1 cellular context compared by ENCODE assay signal in the genomic region with DNA sequence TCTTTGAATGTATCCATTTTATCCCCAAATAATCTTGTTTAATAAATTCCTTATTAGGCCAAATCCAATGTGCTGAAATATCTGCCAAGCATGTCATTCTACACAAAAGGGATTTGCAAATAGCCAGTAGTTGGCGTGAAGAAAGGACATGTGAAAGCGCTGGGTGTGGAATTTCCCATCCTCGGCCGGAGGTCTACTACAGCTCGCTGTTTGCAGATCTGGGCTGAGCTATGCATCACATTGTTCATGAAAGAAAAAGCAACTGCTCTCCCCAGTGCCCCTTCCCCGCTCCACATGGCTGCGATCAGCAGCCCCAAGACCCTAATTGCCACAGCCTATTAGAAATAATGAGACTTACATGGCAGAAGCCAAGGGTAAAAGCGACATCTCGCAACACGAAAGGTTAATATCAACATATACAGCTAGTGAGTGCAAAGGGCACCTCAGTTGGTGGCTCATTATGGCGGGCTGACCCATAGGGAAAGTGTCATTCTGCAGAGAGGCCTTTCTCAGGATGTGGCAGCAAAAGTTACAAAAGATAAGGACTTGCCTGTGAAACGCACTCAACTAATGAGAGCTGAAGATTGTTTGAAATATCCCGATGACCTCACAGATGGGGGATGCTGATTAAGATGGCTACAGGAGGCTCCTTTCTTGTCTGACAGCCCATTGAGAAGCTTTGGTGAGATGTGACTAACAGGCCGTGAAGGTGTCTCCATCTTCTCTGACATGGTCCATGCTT.
TF ChIP-seq lines count a peak whose summit lies in the region.

No MANE protein-coding gene starts in this region.

TF ChIP-seq in GM23338, 12 proteins besides CTCF, POLR2A, EP300 and RAD21:
- no peak for TF ChIP-seq JUNB (IDR thresholded peaks at IDR 0.05; ENCODE audit: unreplicated experiment)
- no peak for TF ChIP-seq CREB1 (CRISPR knock-in tag; IDR thresholded peaks at IDR 0.05; ENCODE audit: low read depth)
- no peak for TF ChIP-seq STAT1 (IDR thresholded peaks at IDR 0.05; ENCODE audit: unreplicated experiment)
- TF ChIP-seq, protein P1, sequence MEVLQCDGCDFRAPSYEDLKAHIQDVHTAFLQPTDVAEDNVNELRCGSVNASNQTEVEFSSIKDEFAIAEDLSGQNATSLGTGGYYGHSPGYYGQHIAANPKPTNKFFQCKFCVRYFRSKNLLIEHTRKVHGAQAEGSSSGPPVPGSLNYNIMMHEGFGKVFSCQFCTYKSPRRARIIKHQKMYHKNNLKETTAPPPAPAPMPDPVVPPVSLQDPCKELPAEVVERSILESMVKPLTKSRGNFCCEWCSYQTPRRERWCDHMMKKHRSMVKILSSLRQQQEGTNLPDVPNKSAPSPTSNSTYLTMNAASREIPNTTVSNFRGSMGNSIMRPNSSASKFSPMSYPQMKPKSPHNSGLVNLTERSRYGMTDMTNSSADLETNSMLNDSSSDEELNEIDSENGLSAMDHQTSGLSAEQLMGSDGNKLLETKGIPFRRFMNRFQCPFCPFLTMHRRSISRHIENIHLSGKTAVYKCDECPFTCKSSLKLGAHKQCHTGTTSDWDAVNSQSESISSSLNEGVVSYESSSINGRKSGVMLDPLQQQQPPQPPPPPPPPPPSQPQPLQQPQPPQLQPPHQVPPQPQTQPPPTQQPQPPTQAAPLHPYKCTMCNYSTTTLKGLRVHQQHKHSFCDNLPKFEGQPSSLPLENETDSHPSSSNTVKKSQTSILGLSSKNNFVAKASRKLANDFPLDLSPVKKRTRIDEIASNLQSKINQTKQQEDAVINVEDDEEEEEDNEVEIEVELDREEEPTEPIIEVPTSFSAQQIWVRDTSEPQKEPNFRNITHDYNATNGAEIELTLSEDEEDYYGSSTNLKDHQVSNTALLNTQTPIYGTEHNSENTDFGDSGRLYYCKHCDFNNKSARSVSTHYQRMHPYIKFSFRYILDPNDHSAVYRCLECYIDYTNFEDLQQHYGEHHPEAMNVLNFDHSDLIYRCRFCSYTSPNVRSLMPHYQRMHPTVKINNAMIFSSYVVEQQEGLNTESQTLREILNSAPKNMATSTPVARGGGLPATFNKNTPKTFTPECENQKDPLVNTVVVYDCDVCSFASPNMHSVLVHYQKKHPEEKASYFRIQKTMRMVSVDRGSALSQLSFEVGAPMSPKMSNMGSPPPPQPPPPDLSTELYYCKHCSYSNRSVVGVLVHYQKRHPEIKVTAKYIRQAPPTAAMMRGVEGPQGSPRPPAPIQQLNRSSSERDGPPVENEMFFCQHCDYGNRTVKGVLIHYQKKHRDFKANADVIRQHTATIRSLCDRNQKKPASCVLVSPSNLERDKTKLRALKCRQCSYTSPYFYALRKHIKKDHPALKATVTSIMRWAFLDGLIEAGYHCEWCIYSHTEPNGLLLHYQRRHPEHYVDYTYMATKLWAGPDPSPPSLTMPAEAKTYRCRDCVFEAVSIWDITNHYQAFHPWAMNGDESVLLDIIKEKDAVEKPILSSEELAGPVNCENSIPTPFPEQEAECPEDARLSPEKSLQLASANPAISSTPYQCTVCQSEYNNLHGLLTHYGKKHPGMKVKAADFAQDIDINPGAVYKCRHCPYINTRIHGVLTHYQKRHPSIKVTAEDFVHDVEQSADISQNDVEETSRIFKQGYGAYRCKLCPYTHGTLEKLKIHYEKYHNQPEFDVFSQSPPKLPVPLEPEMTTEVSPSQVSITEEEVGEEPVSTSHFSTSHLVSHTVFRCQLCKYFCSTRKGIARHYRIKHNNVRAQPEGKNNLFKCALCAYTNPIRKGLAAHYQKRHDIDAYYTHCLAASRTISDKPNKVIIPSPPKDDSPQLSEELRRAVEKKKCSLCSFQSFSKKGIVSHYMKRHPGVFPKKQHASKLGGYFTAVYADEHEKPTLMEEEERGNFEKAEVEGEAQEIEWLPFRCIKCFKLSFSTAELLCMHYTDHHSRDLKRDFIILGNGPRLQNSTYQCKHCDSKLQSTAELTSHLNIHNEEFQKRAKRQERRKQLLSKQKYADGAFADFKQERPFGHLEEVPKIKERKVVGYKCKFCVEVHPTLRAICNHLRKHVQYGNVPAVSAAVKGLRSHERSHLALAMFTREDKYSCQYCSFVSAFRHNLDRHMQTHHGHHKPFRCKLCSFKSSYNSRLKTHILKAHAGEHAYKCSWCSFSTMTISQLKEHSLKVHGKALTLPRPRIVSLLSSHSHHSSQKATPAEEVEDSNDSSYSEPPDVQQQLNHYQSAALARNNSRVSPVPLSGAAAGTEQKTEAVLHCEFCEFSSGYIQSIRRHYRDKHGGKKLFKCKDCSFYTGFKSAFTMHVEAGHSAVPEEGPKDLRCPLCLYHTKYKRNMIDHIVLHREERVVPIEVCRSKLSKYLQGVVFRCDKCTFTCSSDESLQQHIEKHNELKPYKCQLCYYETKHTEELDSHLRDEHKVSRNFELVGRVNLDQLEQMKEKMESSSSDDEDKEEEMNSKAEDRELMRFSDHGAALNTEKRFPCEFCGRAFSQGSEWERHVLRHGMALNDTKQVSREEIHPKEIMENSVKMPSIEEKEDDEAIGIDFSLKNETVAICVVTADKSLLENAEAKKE (CRISPR knock-in tag; IDR thresholded peaks at IDR 0.05) = no peak
- TF ChIP-seq EZH2 (IDR thresholded peaks at IDR 0.05; ENCODE audit: low read depth, unreplicated experiment) = no peak
- TF ChIP-seq NANOG (IDR thresholded peaks at IDR 0.05; ENCODE audit: borderline replicate concordance) = no peak
- TF ChIP-seq, protein P2, sequence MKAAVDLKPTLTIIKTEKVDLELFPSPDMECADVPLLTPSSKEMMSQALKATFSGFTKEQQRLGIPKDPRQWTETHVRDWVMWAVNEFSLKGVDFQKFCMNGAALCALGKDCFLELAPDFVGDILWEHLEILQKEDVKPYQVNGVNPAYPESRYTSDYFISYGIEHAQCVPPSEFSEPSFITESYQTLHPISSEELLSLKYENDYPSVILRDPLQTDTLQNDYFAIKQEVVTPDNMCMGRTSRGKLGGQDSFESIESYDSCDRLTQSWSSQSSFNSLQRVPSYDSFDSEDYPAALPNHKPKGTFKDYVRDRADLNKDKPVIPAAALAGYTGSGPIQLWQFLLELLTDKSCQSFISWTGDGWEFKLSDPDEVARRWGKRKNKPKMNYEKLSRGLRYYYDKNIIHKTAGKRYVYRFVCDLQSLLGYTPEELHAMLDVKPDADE (IDR thresholded peaks at IDR 0.05) = no peak
- TF ChIP-seq, protein P3, sequence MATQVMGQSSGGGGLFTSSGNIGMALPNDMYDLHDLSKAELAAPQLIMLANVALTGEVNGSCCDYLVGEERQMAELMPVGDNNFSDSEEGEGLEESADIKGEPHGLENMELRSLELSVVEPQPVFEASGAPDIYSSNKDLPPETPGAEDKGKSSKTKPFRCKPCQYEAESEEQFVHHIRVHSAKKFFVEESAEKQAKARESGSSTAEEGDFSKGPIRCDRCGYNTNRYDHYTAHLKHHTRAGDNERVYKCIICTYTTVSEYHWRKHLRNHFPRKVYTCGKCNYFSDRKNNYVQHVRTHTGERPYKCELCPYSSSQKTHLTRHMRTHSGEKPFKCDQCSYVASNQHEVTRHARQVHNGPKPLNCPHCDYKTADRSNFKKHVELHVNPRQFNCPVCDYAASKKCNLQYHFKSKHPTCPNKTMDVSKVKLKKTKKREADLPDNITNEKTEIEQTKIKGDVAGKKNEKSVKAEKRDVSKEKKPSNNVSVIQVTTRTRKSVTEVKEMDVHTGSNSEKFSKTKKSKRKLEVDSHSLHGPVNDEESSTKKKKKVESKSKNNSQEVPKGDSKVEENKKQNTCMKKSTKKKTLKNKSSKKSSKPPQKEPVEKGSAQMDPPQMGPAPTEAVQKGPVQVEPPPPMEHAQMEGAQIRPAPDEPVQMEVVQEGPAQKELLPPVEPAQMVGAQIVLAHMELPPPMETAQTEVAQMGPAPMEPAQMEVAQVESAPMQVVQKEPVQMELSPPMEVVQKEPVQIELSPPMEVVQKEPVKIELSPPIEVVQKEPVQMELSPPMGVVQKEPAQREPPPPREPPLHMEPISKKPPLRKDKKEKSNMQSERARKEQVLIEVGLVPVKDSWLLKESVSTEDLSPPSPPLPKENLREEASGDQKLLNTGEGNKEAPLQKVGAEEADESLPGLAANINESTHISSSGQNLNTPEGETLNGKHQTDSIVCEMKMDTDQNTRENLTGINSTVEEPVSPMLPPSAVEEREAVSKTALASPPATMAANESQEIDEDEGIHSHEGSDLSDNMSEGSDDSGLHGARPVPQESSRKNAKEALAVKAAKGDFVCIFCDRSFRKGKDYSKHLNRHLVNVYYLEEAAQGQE (IDR thresholded peaks at IDR 0.05; ENCODE audit: unreplicated experiment) = no peak
- TF ChIP-seq POLR2AphosphoS5 (IDR thresholded peaks at IDR 0.05; ENCODE audit: low read depth) = no peak
- no peak for TF ChIP-seq ZNF331 (CRISPR knock-in tag; IDR thresholded peaks at IDR 0.05; ENCODE audit: low read depth)
- TF ChIP-seq ZNF114 (CRISPR knock-in tag; IDR thresholded peaks at IDR 0.05) = no peak
- no peak for TF ChIP-seq EZH2phosphoT487 (IDR thresholded peaks at IDR 0.05; ENCODE audit: unreplicated experiment)
